ENCODE assay signal across 8 cellular contexts in the genomic region with DNA sequence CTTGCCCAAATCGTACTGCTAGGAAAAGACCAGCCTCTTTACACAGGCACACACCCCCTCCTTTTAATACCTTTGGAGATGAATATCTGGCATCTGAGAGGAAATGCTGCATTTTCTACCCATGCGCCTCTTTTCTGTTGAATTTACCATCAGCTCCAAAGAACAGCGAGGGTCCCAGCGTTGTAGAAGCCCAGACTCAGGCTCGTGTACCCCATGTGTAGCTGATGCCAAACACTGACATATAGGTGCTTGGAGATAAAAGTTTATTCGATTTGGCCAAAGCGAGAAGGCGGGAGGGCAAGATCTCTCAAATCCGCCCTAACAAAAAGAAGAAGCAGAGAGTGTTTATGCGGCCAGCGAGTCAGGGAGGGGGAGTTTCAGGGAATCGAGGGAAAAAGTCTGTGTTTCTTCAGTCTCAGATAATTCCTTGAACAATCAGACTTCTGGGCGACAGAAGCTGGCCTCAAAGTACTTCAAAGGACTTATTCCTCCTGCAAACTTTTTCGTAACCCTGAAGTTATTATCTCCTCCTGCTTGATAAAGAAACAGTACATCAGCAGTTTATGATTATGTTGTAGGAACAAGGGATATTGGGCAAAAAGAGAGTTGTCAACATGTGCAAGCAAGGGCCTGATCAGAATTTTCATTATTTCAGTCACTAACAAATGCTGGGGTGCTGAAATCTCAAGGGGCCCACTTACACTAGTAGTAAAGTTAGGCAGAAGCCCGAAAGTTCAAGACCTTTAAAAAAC. TPM values are rescaled to one million over a fixed set of nuclear protein-coding genes. Genes with fewer than 3 reads are reported as not detected.
DNase-seq lines count a peak whose midpoint lies in the region; ATAC-seq, FAIRE-seq and TF ChIP-seq lines count a peak whose summit lies in the region.

No MANE protein-coding gene starts in this region.

- no peak for FAIRE-seq in keratinocyte (lab: Jason Lieb, UNC)

- no peaks in the 10 kb centered on the region for H3K27me3 Mint-ChIP-seq in activated T-cell treated with anti-CD3 and anti-CD28 coated beads, Interleukin-2, amount 50 U/mL, for 4 hours (ENCODE audit: low read depth)

- peak; percentile 6 for DNase-seq in stimulated activated CD4-positive, alpha-beta T cell treated with anti-CD3 and anti-CD28 coated beads, Interleukin-15, amount 100 ng/mL, for 24 hours
- DNase-seq in stimulated activated CD4-positive, alpha-beta T cell treated with anti-CD3 and anti-CD28 coated beads, Interleukin-4, amount 100 ng/mL, for 4 hours, result no peak
- no peak for DNase-seq in activated T-cell treated with anti-CD3 and anti-CD28 coated beads, Interleukin-2, amount 50 U/mL, for 4 hours
- DNase-seq in keratinocyte (ENCODE audit: low read depth, low spot score) (no peak), NCI-H69 (lab: John Stamatoyannopoulos, UW) (no peak), G401 (ENCODE audit: low spot score) (no peak)

- H3K4me3 Mint-ChIP-seq in activated T-cell treated with anti-CD3 and anti-CD28 coated beads, Interleukin-2, amount 50 U/mL, for 4 hours, result peak overlapping the region; percentile 88

- in situ Hi-C loops in G401 (cut with HindIII; ENCODE audit: low sequenced_read_pairs), result loop anchor here (10.0 kb wide), 2 partner anchors 289 to 489 kb away; no protein-coding TSS in a partner anchor

- H3K4me2 ChIP-seq in keratinocyte (ENCODE audit: control insufficient read depth, extremely low read depth, insufficient read depth, low read depth, low read length), result peak overlapping the region; percentile 99

- no peaks in the 10 kb centered on the region for H3K9me3 ChIP-seq in keratinocyte (ENCODE audit: control insufficient read depth, low read depth, low read length)

- H3K79me2 ChIP-seq in keratinocyte (ENCODE audit: control insufficient read depth, insufficient read depth, low read length), result no peaks in the 10 kb centered on the region

- H3K4me1 Mint-ChIP-seq in activated T-cell treated with anti-CD3 and anti-CD28 coated beads, Interleukin-2, amount 50 U/mL, for 4 hours (ENCODE audit: low read depth), result peaks cover 36% of the 10 kb centered on the region

- H3K4me1 ChIP-seq in keratinocyte (ENCODE audit: control insufficient read depth, extremely low read depth, insufficient read depth, low read length), result peaks cover 18% of the 10 kb centered on the region

- H3K27ac ChIP-seq in keratinocyte (ENCODE audit: control insufficient read depth, insufficient read depth, low read length) (peak overlapping the region; percentile 9), temporal lobe (ENCODE audit: low read depth, low read length) (peak overlapping the region; percentile 61)

- no peaks in the 10 kb centered on the region for H3K36me3 ChIP-seq in keratinocyte (ENCODE audit: control insufficient read depth in 2 of 2, extremely low read depth in 1 of 2, insufficient read depth in 2 of 2, low read length in 2 of 2)

- peak overlapping the region; percentile 63 for H3K9ac ChIP-seq in keratinocyte (ENCODE audit: control insufficient read depth, extremely low read depth, insufficient read depth, low read length)

- dilution Hi-C loops in keratinocyte (cut with MboI; ENCODE audit: extremely low pct_ligation_motif_present, low sequenced_read_pairs), result no loop called here

- H3K9me1 ChIP-seq in keratinocyte (ENCODE audit: control insufficient read depth, extremely low read depth, insufficient read depth, low read length), result no peaks in the 10 kb centered on the region

- H2AFZ ChIP-seq in keratinocyte (ENCODE audit: control insufficient read depth, low read length), result peak overlapping the region; percentile 88

- ATAC-seq in HG03175 (IDR thresholded peaks at IDR 0.05; ENCODE audit: unreplicated experiment), result peak; percentile 11
- peak; percentile 10 to 15 for ATAC-seq in activated T-cell treated with anti-CD3 and anti-CD28 coated beads, Interleukin-2, amount 50 U/mL, for 4 hours

- no peak for TF ChIP-seq CTCF in keratinocyte (optimal IDR thresholded peaks at IDR 0.05 in 1 of 3, IDR thresholded peaks at IDR 0.05 in 1 of 3, conservative IDR thresholded peaks at IDR 0.05 in 1 of 3; ENCODE audit: extremely low read depth in 1 of 3, insufficient read depth in 2 of 3, low read length in 3 of 3)

- H3K36me3 Mint-ChIP-seq in activated T-cell treated with anti-CD3 and anti-CD28 coated beads, Interleukin-2, amount 50 U/mL, for 4 hours (ENCODE audit: insufficient read depth), result no peaks in the 10 kb centered on the region

- no peaks in the 10 kb centered on the region for H3K9me3 Mint-ChIP-seq in activated T-cell treated with anti-CD3 and anti-CD28 coated beads, Interleukin-2, amount 50 U/mL, for 4 hours

- H3K4me3 ChIP-seq in keratinocyte (ENCODE audit: control insufficient read depth in 2 of 3, extremely low read depth in 1 of 3, insufficient read depth in 2 of 3, low read depth in 1 of 3, low read length in 3 of 3), result peak overlapping the region in 2 of 3 experiments; percentile 73 to 81

- no peaks in the 10 kb centered on the region for H4K20me1 ChIP-seq in keratinocyte (ENCODE audit: control insufficient read depth, extremely low read depth, insufficient read depth, low read length)

- H3K27me3 ChIP-seq in keratinocyte (ENCODE audit: control insufficient read depth, extremely low read depth, insufficient read depth, low read length), result no peaks in the 10 kb centered on the region

RNA-seq across cellular contexts. Expression of a gene that starts 0.6 kb away (rescaled TPM):
- 10 to 100 TPM; 12.5 to 14.5 (median 14.3) TPM for total RNA-seq in activated T-cell treated with anti-CD3 and anti-CD28 coated beads, Interleukin-2, amount 50 U/mL, for 4 hours
- polyA plus RNA-seq in keratinocyte, result 41.6 to 68.8 TPM (median 48.9 TPM) in 3 replicates
- 35.7 TPM for polyA plus RNA-seq in keratinocyte (2011; ENCODE audit: low read depth)
- 41.8 and 76.7 TPM in 2 replicates for polyA plus RNA-seq in keratinocyte (2011; cell fraction: cytosol; rRNA removed)
- 39.4 and 45.8 TPM in 2 replicates for polyA plus RNA-seq in keratinocyte (2011; cell fraction: nucleus; rRNA removed)
- polyA plus RNA-seq in keratinocyte (2012; ENCODE audit: low replicate concordance), result 26.0 and 101 TPM in 2 replicates
- polyA minus RNA-seq in keratinocyte, result 3.8 to 20.9 TPM (median 11.7 TPM) in 3 replicates
- polyA minus RNA-seq in keratinocyte (2011; cell fraction: cytosol; rRNA and poly(A)+ RNA removed), result 36.4 TPM
- polyA minus RNA-seq in keratinocyte (2011; cell fraction: nucleus; rRNA and poly(A)+ RNA removed), result 18.3 and 19.5 TPM in 2 replicates
- 30.7 TPM for total RNA-seq in temporal lobe
- total RNA-seq in G401 (2014; rRNA removed; shearing (Covaris generic)), result 1,472 and 1,526 TPM in 2 replicates

RNA-seq across cellular contexts. Expression of a gene that starts 35.9 kb away (rescaled TPM):
- 10 to 100 TPM; 63.7 to 93.5 (median 73.2) TPM for total RNA-seq in activated T-cell treated with anti-CD3 and anti-CD28 coated beads, Interleukin-2, amount 50 U/mL, for 4 hours
- polyA plus RNA-seq in keratinocyte, result not detected in 3 replicates
- polyA plus RNA-seq in keratinocyte (2011; ENCODE audit: low read depth), result 0.57 TPM
- not detected in 2 replicates for polyA plus RNA-seq in keratinocyte (2011; cell fraction: cytosol; rRNA removed)
- polyA plus RNA-seq in keratinocyte (2011; cell fraction: nucleus; rRNA removed), result 0.09 TPM in 1 of 2 replicates, not detected in the other
- polyA plus RNA-seq in keratinocyte (2012; ENCODE audit: low replicate concordance), result 0.85 TPM in 1 of 2 replicates, not detected in the other
- polyA minus RNA-seq in keratinocyte, result not detected in 3 replicates
- not detected for polyA minus RNA-seq in keratinocyte (2011; cell fraction: cytosol; rRNA and poly(A)+ RNA removed)
- not detected in 2 replicates for polyA minus RNA-seq in keratinocyte (2011; cell fraction: nucleus; rRNA and poly(A)+ RNA removed)
- 1.7 TPM for total RNA-seq in temporal lobe
- 9.3 and 11.3 TPM in 2 replicates for total RNA-seq in G401 (2014; rRNA removed; shearing (Covaris generic))

Comparison
In these comparisons a context has a peak if more than half of its experiments do, and no peak if none do; other contexts are left out.
1. RNA of a gene that starts 0.6 kb away (total RNA-seq): 1,472 to 1,526 TPM in G401; 30.7 TPM in temporal lobe (single experiment) and 12.5 to 14.5 TPM in activated T-cell treated with anti-CD3 and anti-CD28 coated beads, Interleukin-2, amount 50 U/mL, for 4 hours; every median in the first group is over 10 times any median in the second.